8 cellular contexts compared by ENCODE assay signal in genomic region chr13:77329133-77330008, GRCh38. TPM values are rescaled to one million over a fixed set of nuclear protein-coding genes. Genes with fewer than 3 reads are reported as not detected.
DNase-seq lines count a peak whose midpoint lies in the region; ATAC-seq, FAIRE-seq and TF ChIP-seq lines count a peak whose summit lies in the region.

No MANE protein-coding gene starts in this region.

- peak overlapping the region; percentile 95 for H3K9ac ChIP-seq in adipocyte (ENCODE audit: low read length)

- H3K27ac Mint-ChIP-seq in type B pancreatic cell: peak overlapping the region; percentile 80

- peak overlapping the region; percentile 92 for H3K4me3 Mint-ChIP-seq in type B pancreatic cell

- H3K9me3 Mint-ChIP-seq in type B pancreatic cell: no peaks in the 10 kb centered on the region

- intact Hi-C loops in heart right ventricle (cut with DNase I): loop anchor here in 4 of 10 donors (5.0 to 10.0 kb wide), 4 partner anchors 47 to 302 kb away; partner anchors contain the start of gene FBXL3 (in 1 of the 4)

- H3K4me3 ChIP-seq in adipocyte (ENCODE audit: low read length): peak overlapping the region; percentile 87
- peak overlapping the region; percentile 68 to 97 (median 82) for H3K4me3 ChIP-seq in heart right ventricle

- H3K27me3 ChIP-seq in adipocyte (replicated peaks; ENCODE audit: control insufficient read depth, insufficient read depth, low read length) (no peaks in the 10 kb centered on the region), heart right ventricle (no peaks in the 10 kb centered on the region)

- H3K4me1 ChIP-seq in adipocyte (ENCODE audit: control insufficient read depth, insufficient read depth, low read length) (peaks cover 27% of the 10 kb centered on the region), heart right ventricle (peaks cover 0 to 39% (median 28%) of the 10 kb centered on the region in 9 donors)

- H3K36me3 ChIP-seq in adipocyte (ENCODE audit: control insufficient read depth, insufficient read depth, low read length, severe bottlenecking): no peaks in the 10 kb centered on the region
- H3K36me3 ChIP-seq in heart right ventricle: no peaks in the 10 kb centered on the region

- H3K9me3 ChIP-seq in adipocyte (ENCODE audit: control insufficient read depth, low read length) (no peaks in the 10 kb centered on the region), heart right ventricle (no peaks in the 10 kb centered on the region)

- DNase-seq in GM12891 (ENCODE audit: insufficient read length, low spot score) (peak; percentile 56), NCI-H1417 treated with DMSO at 0.1 percent for 48 hours (lab: John Stamatoyannopoulos, UW) (peak; percentile 94), SW 1271 (lab: John Stamatoyannopoulos, UW) (peak; percentile 89 to 95), adipocyte (ENCODE audit: low read depth) (peak; percentile 96), heart right ventricle (peak; percentile 75 to 86), pons (ENCODE audit: low spot score) (peak; percentile 97), type B pancreatic cell (ENCODE audit: extremely low spot score, unreplicated experiment) (peak; percentile 79)

- WGBS in heart right ventricle, 2 donors: 0% methylated on average over 53 of the region's 53 CpGs

- ATAC-seq in HG02798 (IDR thresholded peaks at IDR 0.05; ENCODE audit: poor library complexity, unreplicated experiment) (peak; percentile 70), heart right ventricle (peak; percentile 74 to 88 (median 86))

- TF ChIP-seq CTCF in heart right ventricle (IDR thresholded peaks at IDR 0.05) (peak in 2 of 9 donors; percentile 8 to 12), type B pancreatic cell (conservative IDR thresholded peaks at IDR 0.05) (no peak)

- TF ChIP-seq POLR2A in GM12891 (IDR thresholded peaks at IDR 0.05; ENCODE audit: low read depth, low read length): peak; percentile 80

- peaks cover 3% of the 10 kb centered on the region for H3K27me3 Mint-ChIP-seq in type B pancreatic cell

- peaks cover 18% of the 10 kb centered on the region for H3K4me1 Mint-ChIP-seq in type B pancreatic cell (ENCODE audit: unreplicated experiment)

- peak overlapping the region; percentile 70 to 94 (median 87) for H3K27ac ChIP-seq in heart right ventricle

- peak; percentile 93 for FAIRE-seq in GM12891 (lab: Jason Lieb, UNC)

- H3K36me3 Mint-ChIP-seq in type B pancreatic cell: no peaks in the 10 kb centered on the region

TF ChIP-seq in GM12891, 5 proteins besides CTCF, POLR2A, EP300 and RAD21:
- peak; percentile 36 for TF ChIP-seq PAX5 (IDR thresholded peaks at IDR 0.05; ENCODE audit: insufficient read depth, low read length, severe bottlenecking)
- TF ChIP-seq SPI1 (IDR thresholded peaks at IDR 0.05; ENCODE audit: low read depth, low read length): no peak
- peak; percentile 80; the same call in 1 of the 2 replicates for TF ChIP-seq POU2F2 (IDR thresholded peaks at IDR 0.05; ENCODE audit: low read depth, low read length)
- peak; percentile 76 for TF ChIP-seq TAF1 (IDR thresholded peaks at IDR 0.05; ENCODE audit: low read depth, low read length)
- peak; percentile 60 for TF ChIP-seq POLR2AphosphoS5 (IDR thresholded peaks at IDR 0.05; ENCODE audit: low read depth, low read length)

RNA-seq across cellular contexts. Expression of gene MYCBP2, which starts 2.5 kb away (rescaled TPM):
- polyA plus RNA-seq in GM12891 (2012; ENCODE audit: low read depth, missing spikeins): 77.0 TPM
- 10 to 100 TPM; 39.2 to 70.7 (median 54.3) TPM for total RNA-seq in heart right ventricle
- 10 to 100 TPM; 18.6 to 28.1 TPM for polyA plus RNA-seq in heart right ventricle
- 71.7 and 95.7 TPM in 2 replicates for total RNA-seq in type B pancreatic cell (ENCODE audit: low replicate concordance)

Comparison
In these comparisons a context has a peak if more than half of its experiments do, and no peak if none do; other contexts are left out.
1. Peak in every context shown above with its lines: DNase-seq, ATAC-seq, H3K4me3 ChIP-seq and H3K27ac ChIP-seq.